22 cellular contexts compared by ENCODE assay signal in the genomic region with DNA sequence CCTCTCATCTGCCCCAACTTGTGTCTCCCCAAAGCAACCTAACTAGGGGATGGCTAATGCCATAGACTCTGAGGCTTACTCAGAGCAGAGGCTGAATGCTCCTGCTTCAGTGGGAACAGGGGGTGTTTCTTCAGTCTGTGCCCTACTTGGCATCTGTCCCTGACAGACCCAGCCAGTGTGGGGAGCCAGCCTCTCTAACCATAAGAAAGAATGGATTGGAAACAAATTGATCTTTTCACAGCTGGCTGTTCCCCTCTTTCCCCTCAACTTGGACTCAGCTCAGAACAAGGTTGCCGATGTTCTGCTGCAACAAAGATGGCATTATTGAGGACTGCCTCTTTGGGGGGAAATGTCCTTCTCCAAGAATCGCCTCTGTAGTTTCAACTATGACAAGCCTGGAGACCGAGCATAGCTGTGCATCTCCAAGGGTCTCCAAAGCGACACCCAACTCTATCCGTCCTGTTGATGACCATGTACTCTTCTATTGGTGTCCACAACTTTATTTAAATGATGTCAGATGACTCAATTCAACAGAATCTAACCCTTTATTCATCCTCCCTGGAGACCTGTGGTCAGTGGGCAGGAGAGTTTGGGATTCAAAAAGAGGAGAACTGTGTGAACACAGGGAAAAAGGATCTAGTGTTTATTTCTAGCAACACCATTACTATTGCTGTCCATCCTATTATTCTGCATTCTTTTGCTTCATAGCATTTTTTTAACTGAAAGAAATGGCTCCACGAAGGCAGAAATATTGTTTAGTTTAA. TPM values are rescaled to one million over a fixed set of nuclear protein-coding genes. Genes with fewer than 3 reads are reported as not detected.
DNase-seq lines count a peak whose midpoint lies in the region; ATAC-seq, FAIRE-seq and TF ChIP-seq lines count a peak whose summit lies in the region.
"Had no signal": no experiment of that assay in that cellular context is flagged by ENCODE, and none has a peak within 500 bp of the region (broad histone marks: within the 10 kb centered on the region; RNA-seq: fewer than 3 reads in every experiment).

No MANE protein-coding gene starts in this region.

- FAIRE-seq in HepG2 (lab: Jason Lieb, UNC), result no peak

- peak overlapping the region; percentile 33; the same call in 1 of the 2 replicates for H4K5ac ChIP-seq in IMR-90 (ENCODE audit: low read depth, low read length)

- dilution Hi-C loops in IMR-90 (cut with HindIII; ENCODE audit: low sequenced_read_pairs, unreplicated experiment), result no loop called here

- no peak overlapping the region for H4K8ac ChIP-seq in IMR-90 (ENCODE audit: low read depth in 2 of 2, low read length in 2 of 2)

- TF ChIP-seq POLR2A in IMR-90 (IDR thresholded peaks at IDR 0.05; ENCODE audit: low read depth, low read length) (no peak), HepG2 (IDR thresholded peaks at IDR 0.05; ENCODE audit: insufficient read depth in 1 of 2, low read depth in 2 of 2, low read length in 2 of 2) (no peak)

- H2AK5ac ChIP-seq in IMR-90 (ENCODE audit: low read depth, low read length), result peak overlapping the region; percentile 2

- CTCF ChIA-PET in IMR-90 (lab: Yijun Ruan, JAX), result interaction anchor here (0.7 to 0.8 kb wide), 2 partner anchors 24 to 188 kb away, joined by 4 to 6 read pairs; a partner anchor contains a TSS
- CTCF ChIA-PET in HepG2 (lab: Yijun Ruan, JAX; ENCODE audit: low intra/inter-chr PET ratio, low total read pairs), result no interaction called here

- H2BK15ac ChIP-seq in IMR-90 (ENCODE audit: low read depth, low read length), result 0 out of 3 replicates have a peak overlapping the region, but pooled peaks have one; percentile 20

- POLR2A ChIA-PET in IMR-90 (lab: Charles Lee; ENCODE audit: unreplicated experiment) (no interaction called here), HepG2 (lab: Yijun Ruan, JAX) (no interaction called here)

- no peaks in the 10 kb centered on the region for H4K20me1 ChIP-seq in IMR-90 (ENCODE audit: insufficient read depth, low read length)
- H4K20me1 ChIP-seq in osteoblast (ENCODE audit: insufficient read depth, low read length), result no peaks in the 10 kb centered on the region
- H4K20me1 ChIP-seq in HepG2 (ENCODE audit: insufficient read depth, low read length), result no peaks in the 10 kb centered on the region

- WGBS in IMR-90 (ENCODE audit: extremely low coverage in 2 of 2, insufficient read length in 1 of 2), 2 experiments, result 80% methylated on average over 1 of the region's 6 CpGs; no CpG with 5 or more reads in 1 of the 2 experiments
- 0% methylated on average over 6 of the region's 6 CpGs for WGBS in HepG2 (ENCODE audit: low lambda C conversion rate)

- H3K36me3 ChIP-seq in IMR-90 (ENCODE audit: control insufficient read depth, insufficient read depth, low read length) (no peaks in the 10 kb centered on the region), osteoblast (ENCODE audit: insufficient read depth, low read length) (no peaks in the 10 kb centered on the region), HepG2 (replicated peaks in 1 of 2; ENCODE audit: control insufficient read depth in 1 of 2, insufficient read depth in 2 of 2, low read length in 2 of 2) (no peaks in the 10 kb centered on the region)
- H3K36me3 ChIP-seq: gastroesophageal sphincter, prostate gland had no signal

- BruUV-seq in IMR-90 (replicated peaks; lab: Mats Ljungman, UMichigan), result no TSS peak
- no TSS peak for BruUV-seq in HepG2 (replicated peaks; lab: Mats Ljungman, UMichigan)

- no peak for TF ChIP-seq CTCF in IMR-90 (conservative IDR thresholded peaks at IDR 0.05; ENCODE audit: low read depth, low read length)
- no peak for TF ChIP-seq CTCF in fibroblast of mammary gland (conservative IDR thresholded peaks at IDR 0.05; ENCODE audit: control insufficient read depth, insufficient read depth, low read depth, low read length)
- no peak for TF ChIP-seq CTCF in osteoblast (IDR thresholded peaks at IDR 0.05; ENCODE audit: extremely low read depth, low read depth, low read length)
- TF ChIP-seq CTCF in HepG2 (CRISPR knock-in tag; IDR thresholded peaks at IDR 0.05), result no peak

- no peak overlapping the region for H2AK9ac ChIP-seq in IMR-90 (replicated peaks; ENCODE audit: low read depth, low read length, poor library complexity)

- no peak overlapping the region for H3K14ac ChIP-seq in IMR-90 (replicated peaks; ENCODE audit: low read depth, low read length)

- H2BK120ac ChIP-seq in IMR-90 (ENCODE audit: low read depth, low read length), result no peak overlapping the region

- H3K9me3 ChIP-seq in IMR-90 (ENCODE audit: control insufficient read depth, insufficient read depth, low read length) (no peaks in the 10 kb centered on the region), osteoblast (ENCODE audit: low read depth, low read length) (no peaks in the 10 kb centered on the region), HepG2 (ENCODE audit: low read length) (no peaks in the 10 kb centered on the region)
- H3K9me3 ChIP-seq: gastroesophageal sphincter, prostate gland had no signal

- no peaks in the 10 kb centered on the region for H3K79me2 ChIP-seq in osteoblast (ENCODE audit: insufficient read depth, low read length)
- no peaks in the 10 kb centered on the region for H3K79me2 ChIP-seq in HepG2 (ENCODE audit: insufficient read depth, low read length)

- peak overlapping the region; percentile 21 for H4K91ac ChIP-seq in IMR-90 (ENCODE audit: insufficient read depth, low read depth, low read length)

- H3K9me1 ChIP-seq in IMR-90 (ENCODE audit: insufficient read depth, low read length), result peaks cover 7% of the 10 kb centered on the region

- no peak overlapping the region for H2BK20ac ChIP-seq in IMR-90 (ENCODE audit: low read depth, low read length)

- no peaks in the 10 kb centered on the region for H3K27me3 ChIP-seq in IMR-90 (ENCODE audit: control insufficient read depth, insufficient read depth, low read length)
- H3K27me3 ChIP-seq in osteoblast (ENCODE audit: insufficient read depth, low read length), result no peaks in the 10 kb centered on the region
- H3K27me3 ChIP-seq in HepG2 (ENCODE audit: control insufficient read depth in 1 of 2, insufficient read depth in 2 of 2, low read length in 2 of 2), result no peaks in the 10 kb centered on the region
- H3K27me3 ChIP-seq: gastroesophageal sphincter had no signal

- H2AFZ ChIP-seq in IMR-90 (replicated peaks; ENCODE audit: low read length, poor library complexity) (no peak overlapping the region), osteoblast (ENCODE audit: low read length) (no peak overlapping the region), HepG2 (ENCODE audit: low read length) (no peak overlapping the region)

- H3K4me2 ChIP-seq in IMR-90 (ENCODE audit: low read depth, low read length), result no peak overlapping the region
- no peak overlapping the region for H3K4me2 ChIP-seq in osteoblast (ENCODE audit: insufficient read depth, low read length)
- H3K4me2 ChIP-seq in HepG2 (ENCODE audit: low read depth, low read length), result no peak overlapping the region
- H3K4me2 ChIP-seq: smooth muscle cell had no signal

- no peak overlapping the region for H3K56ac ChIP-seq in IMR-90 (ENCODE audit: extremely low read depth, insufficient read depth, low read length)

- no peak overlapping the region for H3K23ac ChIP-seq in IMR-90 (ENCODE audit: low read depth, low read length)

- peaks cover 12% of the 10 kb centered on the region for H3K4me1 ChIP-seq in IMR-90 (ENCODE audit: control insufficient read depth, insufficient read depth, low read length)
- peaks cover 37% of the 10 kb centered on the region for H3K4me1 ChIP-seq in osteoblast (ENCODE audit: insufficient read depth, low read length)
- H3K4me1 ChIP-seq in HepG2 (ENCODE audit: insufficient read depth, low read length), result no peaks in the 10 kb centered on the region
- H3K4me1 ChIP-seq: prostate gland had no signal

- TF ChIP-seq RAD21 in IMR-90 (IDR thresholded peaks at IDR 0.05; ENCODE audit: low read length) (no peak), HepG2 (CRISPR knock-in tag; IDR thresholded peaks at IDR 0.05) (no peak)

- in situ Hi-C loops in IMR-90 (cut with MboI; ENCODE audit: low sequenced_read_pairs), result no loop called here
- in situ Hi-C loops in HepG2 (cut with HindIII; ENCODE audit: extremely low pct_ligation_motif_present, low pct_unique_long_range_greater_than_20kb), result no loop called here

- H2BK5ac ChIP-seq in IMR-90 (ENCODE audit: low read depth, low read length, poor library complexity, severe bottlenecking), result no peak overlapping the region

- H3K18ac ChIP-seq in IMR-90 (ENCODE audit: low read depth, low read length), result peak overlapping the region; percentile 43

- DNase-seq in C1 segment of cervical spinal cord (lab: John Stamatoyannopoulos, UW) (peak in 11 of 14 donors; percentile 5 to 70 (median 38)), IMR-90 (no peak), fibroblast of mammary gland (ENCODE audit: low read depth) (peak; percentile 91), osteoblast (ENCODE audit: insufficient read length, low spot score, missing footprints) (peak; percentile 75), NCI-H1048 (lab: John Stamatoyannopoulos, UW) (no peak), NCI-H748 (lab: John Stamatoyannopoulos, UW; ENCODE audit: unreplicated experiment) (no peak), HepG2 (ENCODE audit: low spot score) (no peak)
- DNase-seq: activated CD4-positive, CD25-positive, alpha-beta regulatory T cell; activated naive CD8-positive, alpha-beta T cell treated with anti-CD3 and anti-CD28 coated beads, Interleukin-2, amount 50 U/mL, for 24 hours; AML-193; Caco-2; dermis blood vessel endothelial cell; left colon; NCI-H1105; NCI-H2029 treated with DMSO at 0.1 percent for 48 hours; NK-92 treated with Interleukin-12 subunit alpha and Interleukin-12 subunit beta, amount 100 ng/mL, for 24 hours; stimulated activated CD4-positive, alpha-beta T cell treated with anti-CD3 and anti-CD28 coated beads, Interleukin-2, amount 100 ng/mL, for 48 hours had no signal

- H3K4me3 ChIP-seq in IMR-90 (ENCODE audit: insufficient read depth, low read depth, low read length), result no peak overlapping the region
- no peak overlapping the region for H3K4me3 ChIP-seq in fibroblast of mammary gland (ENCODE audit: control insufficient read depth, low read depth, low read length)
- H3K4me3 ChIP-seq in osteoblast (ENCODE audit: insufficient read depth, low read length), result no peak overlapping the region
- no peak overlapping the region for H3K4me3 ChIP-seq in HepG2 (replicated peaks in 1 of 3; ENCODE audit: insufficient read depth in 1 of 3, low read depth in 2 of 3, low read length in 3 of 3)
- H3K4me3 ChIP-seq: gastroesophageal sphincter, prostate gland, smooth muscle cell had no signal

- TF ChIP-seq EP300 in HepG2 (IDR thresholded peaks at IDR 0.05; ENCODE audit: low read depth in 2 of 2, low read length in 2 of 2) (no peak), HepG2 (CRISPR knock-in tag; IDR thresholded peaks at IDR 0.05; ENCODE audit: borderline replicate concordance) (no peak)

- H3K4ac ChIP-seq in IMR-90 (ENCODE audit: low read depth, low read length), result peak overlapping the region; percentile 8; the same call in 1 of the 2 replicates

- H3K27ac ChIP-seq in IMR-90 (ENCODE audit: insufficient read depth, low read length), result no peak overlapping the region; the same call in 1 of the 2 replicates
- peak overlapping the region; percentile 38 for H3K27ac ChIP-seq in osteoblast (ENCODE audit: low read depth, low read length)
- no peak overlapping the region for H3K27ac ChIP-seq in HepG2 (ENCODE audit: extremely low read length, insufficient read depth, low read length)
- H3K27ac ChIP-seq: gastroesophageal sphincter, prostate gland had no signal

- intact Hi-C loops in IMR-90 (cut with micrococcal nuclease), result loop anchor here (1.0 kb wide), 1 partner anchor 8 kb away; no protein-coding TSS in a partner anchor
- intact Hi-C loops in HepG2 (cut with micrococcal nuclease; ENCODE audit: unreplicated experiment), result no loop called here

- ATAC-seq in IMR-90 (ENCODE audit: low read depth) (no peak), HG03025 (IDR thresholded peaks at IDR 0.05; ENCODE audit: low FRiP score, unreplicated experiment) (no peak), HepG2 (no peak)
- ATAC-seq: activated naive CD8-positive, alpha-beta T cell treated with anti-CD3 and anti-CD28 coated beads, Interleukin-2, amount 50 U/mL, for 24 hours; gastroesophageal sphincter; left colon; Panc1 had no signal

- no peaks in the 10 kb centered on the region for H3K79me1 ChIP-seq in IMR-90 (ENCODE audit: low read depth in 1 of 2, low read length in 2 of 2)

- H3K9ac ChIP-seq in IMR-90 (ENCODE audit: low read depth, low read length) (no peak overlapping the region), HepG2 (ENCODE audit: insufficient read depth, low read depth, low read length) (no peak overlapping the region)

RNA-seq across cellular contexts. Expression of a gene that starts 24.7 kb away (rescaled TPM):
- total RNA-seq in IMR-90 (2012; rRNA removed) (170 and 192 TPM in 2 replicates), osteoblast (611 and 664 TPM in 2 replicates), HepG2 (2016; rRNA removed; fragmentation: Illumina TruSeq; extraction: Trizol) (not detected in 2 replicates)
- polyA plus RNA-seq in IMR-90 (2012; rRNA removed) (236 and 253 TPM in 2 replicates), HepG2 (2011; rRNA removed) (not detected in 2 replicates)
- polyA plus RNA-seq in IMR-90 (2012; cell fraction: cytosol; rRNA removed), result 158 and 229 TPM in 2 replicates
- polyA plus RNA-seq in IMR-90 (2012; cell fraction: nucleus; rRNA removed; ENCODE audit: low replicate concordance), result 320 and 374 TPM in 2 replicates
- total RNA-seq in HepG2 (2016; cell fraction: cytosol; rRNA removed; fragmentation: Illumina TruSeq; extraction: Trizol; ENCODE audit: low read depth), result not detected in 2 replicates
- total RNA-seq in HepG2 (2016; cell fraction: insoluble cytoplasmic fraction; rRNA removed; fragmentation: Illumina TruSeq; extraction: Trizol), result not detected in 2 replicates
- not detected in 2 replicates for total RNA-seq in HepG2 (2016; cell fraction: membrane; rRNA removed; fragmentation: Illumina TruSeq; extraction: Trizol)
- not detected in 2 replicates for total RNA-seq in HepG2 (2016; cell fraction: nucleus; rRNA removed; fragmentation: Illumina TruSeq; extraction: Trizol)
- polyA plus RNA-seq in HepG2 (2011; cell fraction: cytosol; rRNA removed), result not detected in 2 replicates
- not detected in 2 replicates for polyA plus RNA-seq in HepG2 (2011; cell fraction: nucleus; rRNA removed)
- not detected in 2 replicates for polyA plus RNA-seq in HepG2 (2012)
- not detected in 2 replicates for polyA plus RNA-seq in HepG2 (2016; cell fraction: cytosol; fragmentation: Illumina TruSeq; extraction: Trizol; ENCODE audit: low read depth)
- polyA plus RNA-seq in HepG2 (2016; cell fraction: insoluble cytoplasmic fraction; fragmentation: Illumina TruSeq; extraction: Trizol; ENCODE audit: low read depth), result not detected in 2 replicates
- not detected in 2 replicates for polyA plus RNA-seq in HepG2 (2016; cell fraction: membrane; fragmentation: Illumina TruSeq; extraction: Trizol; ENCODE audit: low read depth)
- not detected in 2 replicates for polyA plus RNA-seq in HepG2 (2016; cell fraction: nucleus; fragmentation: Illumina TruSeq; extraction: Trizol; ENCODE audit: insufficient read depth, low read depth)
- polyA minus RNA-seq in HepG2 (2011; rRNA and poly(A)+ RNA removed; ENCODE audit: low replicate concordance), result 0.09 TPM in 1 of 2 replicates, not detected in the other
- not detected in 2 replicates for polyA minus RNA-seq in HepG2 (2011; cell fraction: cytosol; rRNA and poly(A)+ RNA removed)
- polyA minus RNA-seq in HepG2 (2011; cell fraction: nucleus; rRNA and poly(A)+ RNA removed), result not detected in 2 replicates

Comparison
In these comparisons a context has a peak if more than half of its experiments do, and no peak if none do; other contexts are left out.
1. DNase-seq: peak in C1 segment of cervical spinal cord (11 of 14), fibroblast of mammary gland (single experiment) and osteoblast (single experiment); none in IMR-90 (single experiment), NCI-H1048 (single experiment), NCI-H748 (single experiment) and HepG2 (single experiment).
2. RNA of a gene that starts 24.7 kb away (total RNA-seq): 611 to 664 TPM in osteoblast and 170 to 192 TPM in IMR-90; not detected in HepG2; every median in the first group is over 100 times any median in the second.